ENCODE assay signal across 9 cellular contexts in the genomic region with DNA sequence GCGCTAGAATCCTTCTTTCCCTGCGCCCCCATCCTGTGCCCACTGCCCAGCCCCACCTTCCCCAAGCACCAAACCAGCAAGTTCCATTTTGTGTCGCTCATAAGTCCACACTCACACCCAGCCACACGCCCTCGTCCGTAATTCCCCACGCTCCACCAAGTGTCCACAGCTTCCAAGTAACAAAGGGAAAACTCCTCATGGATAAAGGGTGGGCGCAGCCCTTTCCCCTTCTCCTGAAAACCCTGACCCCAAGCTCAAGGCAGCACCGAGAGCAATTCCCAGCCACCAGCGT. TPM values are rescaled to one million over a fixed set of nuclear protein-coding genes. Genes with fewer than 3 reads are reported as not detected.
DNase-seq lines count a peak whose midpoint lies in the region; TF ChIP-seq lines count a peak whose summit lies in the region.
"Had no signal": no experiment of that assay in that cellular context is flagged by ENCODE, and none has a peak within 500 bp of the region (broad histone marks: within the 10 kb centered on the region; RNA-seq: fewer than 3 reads in every experiment).

No MANE protein-coding gene starts in this region.

- H3K4me1 ChIP-seq in mesendoderm (ENCODE audit: control insufficient read depth, low read depth, low read length) (peaks cover 9% of the 10 kb centered on the region), tibial nerve (peaks cover 0 to 48% (median 9%) of the 10 kb centered on the region in 4 donors)

- H2BK120ac ChIP-seq in mesendoderm (ENCODE audit: low read depth, low read length), result no peak overlapping the region

- H2BK5ac ChIP-seq in mesendoderm (ENCODE audit: low read length), result no peak overlapping the region

- no peak overlapping the region for H3K4ac ChIP-seq in mesendoderm (ENCODE audit: low read depth, low read length)

- peak overlapping the region; percentile 97 for H3K4me2 ChIP-seq in mesendoderm (ENCODE audit: low read length)

- peak overlapping the region; percentile 76 for H3K9ac ChIP-seq in mesendoderm (ENCODE audit: low read length)

- H4K8ac ChIP-seq in mesendoderm (ENCODE audit: low read depth, low read length), result no peak overlapping the region

- no peaks in the 10 kb centered on the region for H3K79me1 ChIP-seq in mesendoderm (ENCODE audit: low read length)

- no peak for TF ChIP-seq POLR2A in tibial nerve (IDR thresholded peaks at IDR 0.05)

- peak overlapping the region; percentile 5 for H3K4me3 Mint-ChIP-seq in MCF 10A (ENCODE audit: unreplicated experiment)

- H3K23ac ChIP-seq in mesendoderm (ENCODE audit: low read length), result peak overlapping the region; percentile 82

- WGBS in mesendoderm (ENCODE audit: extremely low coverage, insufficient coverage, low lambda C conversion rate), result no CpG with 5 or more reads among the region's 10 CpGs
- WGBS in tibial nerve, 2 donors, result 2% methylated on average over 10 of the region's 10 CpGs

- no peaks in the 10 kb centered on the region for H3K36me3 Mint-ChIP-seq in MCF 10A (ENCODE audit: insufficient read depth, unreplicated experiment)

- intact Hi-C loops in MCF 10A (cut with micrococcal nuclease), result no loop called here

- H3K27ac ChIP-seq in mesendoderm (ENCODE audit: low read depth, low read length) (no peak overlapping the region), tibial nerve (peak overlapping the region; percentile 60 to 87 (median 66))

- H4K5ac ChIP-seq in mesendoderm (ENCODE audit: low read length), result no peak overlapping the region

- H3K9me3 ChIP-seq in tibial nerve, result no peaks in the 10 kb centered on the region

- no peak for TF ChIP-seq EP300 in tibial nerve (IDR thresholded peaks at IDR 0.05)

- CTCF ChIA-PET in MCF 10A (lab: Yijun Ruan, JAX), result interaction anchor here (0.5 kb wide), 1 partner anchor 9 kb away, joined by 3 read pairs; no protein-coding TSS in a partner anchor

- no peaks in the 10 kb centered on the region for H3K36me3 ChIP-seq in mesendoderm (ENCODE audit: control insufficient read depth, insufficient read depth, low read length)
- no peaks in the 10 kb centered on the region for H3K36me3 ChIP-seq in tibial nerve

- H3K4me3 ChIP-seq in mesendoderm (ENCODE audit: low read length), result peak overlapping the region; percentile 75
- H3K4me3 ChIP-seq in tibial nerve, result peak overlapping the region; percentile 44 to 62 (median 56)

- peak overlapping the region; percentile 24 for H3K18ac ChIP-seq in mesendoderm (ENCODE audit: low read length)

- no peak overlapping the region for H3K27ac Mint-ChIP-seq in MCF 10A (ENCODE audit: low read depth, unreplicated experiment)

- DNase-seq in activated effector memory CD4-positive, alpha-beta T cell treated with anti-CD3 and anti-CD28 coated beads, Interleukin-2, amount 50 U/mL, for 16 hours, result peak; percentile 60
- DNase-seq in activated effector memory CD4-positive, alpha-beta T cell treated with Interleukin-2 at 50 U/mL for 16 hours, result no peak
- DNase-seq in MCF 10A (ENCODE audit: unreplicated experiment) (no peak), mesendoderm (no peak), tibial nerve (ENCODE audit: low spot score in 2 of 2) (no peak), MV-4-11 (lab: John Stamatoyannopoulos, UW) (no peak)
- DNase-seq in stimulated activated CD8-positive, alpha-beta memory T cell treated with anti-CD3 and anti-CD28 coated beads, Interleukin-4, amount 100 ng/mL, for 48 hours, result no peak
- DNase-seq in central memory CD4-positive, alpha-beta T cell, result no peak
- DNase-seq: HCEC 1CT had no signal

- POLR2A ChIA-PET in MCF 10A (lab: Yijun Ruan, JAX), result no interaction called here

- peak overlapping the region; percentile 89 for H3K56ac ChIP-seq in mesendoderm (ENCODE audit: low read length)

- H3K9me3 Mint-ChIP-seq in MCF 10A (ENCODE audit: unreplicated experiment), result no peaks in the 10 kb centered on the region

- BruUV-seq in MCF 10A (replicated peaks; lab: Mats Ljungman, UMichigan), result no TSS peak

- no peaks in the 10 kb centered on the region for H3K79me2 ChIP-seq in mesendoderm (ENCODE audit: control insufficient read depth, insufficient read depth, low read length)

- H3K27me3 Mint-ChIP-seq in MCF 10A (ENCODE audit: insufficient read depth, unreplicated experiment), result peaks cover 96% of the 10 kb centered on the region

- no peaks in the 10 kb centered on the region for H3K4me1 Mint-ChIP-seq in MCF 10A (ENCODE audit: insufficient read depth, unreplicated experiment)

- TF ChIP-seq CTCF in MCF 10A (IDR thresholded peaks at IDR 0.05; ENCODE audit: unreplicated experiment) (no peak), tibial nerve (IDR thresholded peaks at IDR 0.05) (no peak)

- no peak overlapping the region for H2BK15ac ChIP-seq in mesendoderm (replicated peaks; ENCODE audit: low read depth)

- H3K27me3 ChIP-seq in mesendoderm (ENCODE audit: insufficient read depth, low read length, poor library complexity) (peaks cover 1% of the 10 kb centered on the region), tibial nerve (peaks cover 0 to 64% of the 10 kb centered on the region in 2 donors)

- H2AK5ac ChIP-seq in mesendoderm (ENCODE audit: low read length), result no peak overlapping the region

RNA-seq across cellular contexts. Expression of a gene that starts 0.5 kb away (rescaled TPM):
- total RNA-seq in MCF 10A (2022) (not detected in 2 replicates), tibial nerve (10 to 100 TPM; 29.4 to 74.1 (median 65.7) TPM)
- 14.1 TPM for polyA plus RNA-seq in mesendoderm (2013, experiment 1 of 2)
- 14.4 TPM for polyA plus RNA-seq in mesendoderm (2013, experiment 2 of 2)

RNA-seq across cellular contexts. Expression of a gene that starts 51.5 kb away (rescaled TPM):
- total RNA-seq in MCF 10A (2022), result not detected in 2 replicates
- 0.95 TPM for polyA plus RNA-seq in mesendoderm (2013, experiment 1 of 2)
- polyA plus RNA-seq in mesendoderm (2013, experiment 2 of 2), result 1.1 TPM
- total RNA-seq in tibial nerve, result 1 to 10 TPM in 2 of 4 donors, under 1 TPM in 2; 0.39 to 1.8 (median 0.96) TPM

RNA-seq across cellular contexts. Expression of a gene that starts 53.2 kb away (rescaled TPM):
- total RNA-seq in MCF 10A (2022), result not detected in 2 replicates
- 1.6 TPM for polyA plus RNA-seq in mesendoderm (2013, experiment 1 of 2)
- 1.4 TPM for polyA plus RNA-seq in mesendoderm (2013, experiment 2 of 2)
- 1 to 10 TPM in 1 of 4 donors, under 1 TPM in 1, not detected in 2; 0.60 to 1.7 TPM for total RNA-seq in tibial nerve

Comparison
In these comparisons a context has a peak if more than half of its experiments do, and no peak if none do; other contexts are left out.
1. RNA of a gene that starts 0.5 kb away (total RNA-seq): 29.4 to 74.1 TPM in tibial nerve; not detected in MCF 10A; every median in the first group is over 10 times any median in the second.